In the genomic region with DNA sequence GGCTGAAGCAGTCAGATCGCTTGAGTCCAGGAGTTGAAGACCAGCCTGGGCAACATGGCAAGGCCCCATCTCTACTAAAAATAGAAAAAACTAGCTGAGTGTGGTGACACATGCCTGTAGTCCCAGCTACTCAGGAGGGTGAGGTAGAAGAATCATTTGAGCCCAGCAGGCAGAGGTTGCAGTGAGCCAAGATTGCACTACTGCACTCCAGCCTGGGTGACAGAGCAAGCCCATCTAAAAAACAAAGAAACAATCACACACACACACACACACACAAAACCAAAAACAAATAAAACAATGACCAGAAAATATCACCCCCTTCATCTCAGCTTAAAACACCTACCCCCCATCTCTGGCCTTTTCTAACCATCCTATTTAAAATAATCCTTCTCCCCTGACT, we compare ENCODE assay signal across 1 cellular context.
TF ChIP-seq lines count a peak whose summit lies in the region.

No MANE protein-coding gene starts in this region.

TF ChIP-seq in endothelial cell of umbilical vein, 7 proteins besides CTCF, POLR2A, EP300 and RAD21 (continued from another document):
- TF ChIP-seq EZH2 (IDR thresholded peaks at IDR 0.05; ENCODE audit: borderline replicate concordance, low read depth, low read length, severe bottlenecking) (no peak), POLR2AphosphoS5 (IDR thresholded peaks at IDR 0.05; ENCODE audit: insufficient read depth, low read depth, low read length) (no peak), JUN (IDR thresholded peaks at IDR 0.05; ENCODE audit: borderline replicate concordance, insufficient read depth, insufficient read length, low read depth) (no peak), FOS (IDR thresholded peaks at IDR 0.05; ENCODE audit: borderline replicate concordance, insufficient read depth, low read length) (no peak)
